Comparison of ENCODE assay signal across 14 cellular contexts in the genomic region with DNA sequence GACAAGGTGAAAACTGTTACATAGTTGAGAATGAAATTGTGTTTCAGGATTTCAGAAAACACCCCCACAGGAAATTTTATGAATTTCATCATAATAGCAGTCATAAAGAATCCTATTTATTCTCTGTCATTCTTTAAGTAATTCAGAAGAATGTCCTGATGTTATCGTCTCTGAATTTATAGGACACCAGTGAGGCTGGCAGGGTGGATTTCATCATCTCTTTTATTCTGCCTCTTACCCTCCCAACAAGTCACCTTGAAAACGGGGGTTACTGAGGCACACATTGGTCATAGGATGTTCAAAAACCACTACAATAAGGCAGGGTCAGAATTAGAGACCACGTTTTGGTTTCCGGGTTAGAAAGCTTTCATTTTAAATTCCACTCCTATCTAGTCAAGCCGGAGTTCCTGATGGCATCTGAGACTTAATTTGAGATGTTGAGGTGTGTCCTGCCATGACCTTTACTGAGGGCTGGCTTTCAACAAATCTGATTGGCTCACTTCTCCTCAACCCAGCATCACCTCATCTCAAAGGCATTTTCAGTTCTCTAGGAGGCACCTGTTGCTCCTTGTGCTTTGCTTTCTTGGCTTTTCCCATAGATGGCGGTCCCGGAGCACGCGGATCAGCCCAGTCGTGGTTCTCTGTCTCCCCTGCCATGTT.
DNase-seq lines count a peak whose midpoint lies in the region; ATAC-seq and FAIRE-seq lines count a peak whose summit lies in the region.
"Had no signal": no experiment of that assay in that cellular context is flagged by ENCODE, and none has a peak within 500 bp of the region (broad histone marks: within the 10 kb centered on the region; RNA-seq: fewer than 3 reads in every experiment).

No MANE protein-coding gene starts in this region.

- H3K36me3 Mint-ChIP-seq in activated CD8-positive, alpha-beta T cell treated with anti-CD3 and anti-CD28 coated beads, Interleukin-2, amount 10 ng/mL, durations not matched to agents 7 days and 5 days (ENCODE audit: low read depth): peaks cover 7% of the 10 kb centered on the region

- peak overlapping the region; percentile 31 for H3K27ac Mint-ChIP-seq in activated CD8-positive, alpha-beta T cell treated with anti-CD3 and anti-CD28 coated beads, Interleukin-2, amount 10 ng/mL, durations not matched to agents 7 days and 5 days
- H3K27ac Mint-ChIP-seq: B cell had no signal

- peaks cover 9% of the 10 kb centered on the region for H3K9me3 Mint-ChIP-seq in activated CD8-positive, alpha-beta T cell treated with anti-CD3 and anti-CD28 coated beads, Interleukin-2, amount 10 ng/mL, durations not matched to agents 7 days and 5 days (ENCODE audit: insufficient read depth)

- no peak for FAIRE-seq in urothelium cell line (lab: Jason Lieb, UNC)
- FAIRE-seq: kidney had no signal

- no peak overlapping the region for H3K4me3 Mint-ChIP-seq in activated CD8-positive, alpha-beta T cell treated with anti-CD3 and anti-CD28 coated beads, Interleukin-2, amount 10 ng/mL, durations not matched to agents 7 days and 5 days
- H3K4me3 Mint-ChIP-seq: B cell had no signal

- CTCF ChIA-PET in activated CD8-positive, alpha-beta T cell treated with anti-CD3 and anti-CD28 coated beads, Interleukin-2, amount 10 ng/mL, durations not matched to agents 7 days and 5 days (lab: Charles Lee): no interaction called here

- H3K4me1 Mint-ChIP-seq in activated CD8-positive, alpha-beta T cell treated with anti-CD3 and anti-CD28 coated beads, Interleukin-2, amount 10 ng/mL, durations not matched to agents 7 days and 5 days (ENCODE audit: low read depth): peaks cover 23% of the 10 kb centered on the region

- H3K27me3 Mint-ChIP-seq in activated CD8-positive, alpha-beta T cell treated with anti-CD3 and anti-CD28 coated beads, Interleukin-2, amount 10 ng/mL, durations not matched to agents 7 days and 5 days (ENCODE audit: low read depth): no peaks in the 10 kb centered on the region

- POLR2A ChIA-PET in activated CD8-positive, alpha-beta T cell treated with anti-CD3 and anti-CD28 coated beads, Interleukin-2, amount 10 ng/mL, durations not matched to agents 7 days and 5 days (lab: Charles Lee): no interaction called here

- DNase-seq in stimulated activated CD4-positive, alpha-beta T cell treated with anti-CD3 and anti-CD28 coated beads, Interleukin-1b, Interleukin-23, amount 100 ng/mL, for 48 hours: peak; percentile 31
- no peak for DNase-seq in stimulated activated CD4-positive, alpha-beta T cell treated with anti-CD3 and anti-CD28 coated beads, Interleukin-4, amount 100 ng/mL, for 1 hour
- DNase-seq in activated CD8-positive, alpha-beta T cell treated with anti-CD3 and anti-CD28 coated beads, Interleukin-2, amount 10 ng/mL, durations not matched to agents 7 days and 5 days: no peak
- DNase-seq in glomerular visceral epithelial cell (ENCODE audit: extremely low spot score) (peak; percentile 99), urothelium cell line (ENCODE audit: low spot score) (peak; percentile 85), NCI-H2081 treated with DMSO at 0.1 percent for 48 hours (lab: John Stamatoyannopoulos, UW) (no peak), medulla oblongata (ENCODE audit: extremely low spot score) (no peak)
- DNase-seq in activated CD8-positive, alpha-beta memory T cell treated with anti-CD3 and anti-CD28 coated beads for 24 hours: no peak
- DNase-seq: activated effector memory CD4-positive, alpha-beta T cell treated with Interleukin-2 at 50 U/mL for 16 hours; effector memory CD4-positive, alpha-beta T cell; kidney; NCI-H1930; stimulated activated CD4-positive, alpha-beta T cell treated with anti-CD3 and anti-CD28 coated beads, Interleukin-12 subunit alpha, Interleukin-12 subunit beta, amount 100 ng/mL, for 4 hours had no signal

- ATAC-seq in activated CD8-positive, alpha-beta T cell treated with anti-CD3 and anti-CD28 coated beads, Interleukin-2, amount 10 ng/mL, durations not matched to agents 7 days and 5 days: peak; percentile 44

Comparison
In these comparisons a context has a peak if more than half of its experiments do, and no peak if none do; other contexts are left out.
1. DNase-seq: peak in stimulated activated CD4-positive, alpha-beta T cell treated with anti-CD3 and anti-CD28 coated beads, Interleukin-1b, Interleukin-23, amount 100 ng/mL, for 48 hours (single experiment), glomerular visceral epithelial cell (single experiment) and urothelium cell line (single experiment); none in stimulated activated CD4-positive, alpha-beta T cell treated with anti-CD3 and anti-CD28 coated beads, Interleukin-4, amount 100 ng/mL, for 1 hour (single experiment), activated CD8-positive, alpha-beta T cell treated with anti-CD3 and anti-CD28 coated beads, Interleukin-2, amount 10 ng/mL, durations not matched to agents 7 days and 5 days (single experiment), NCI-H2081 treated with DMSO at 0.1 percent for 48 hours (single experiment), medulla oblongata (single experiment) and activated CD8-positive, alpha-beta memory T cell treated with anti-CD3 and anti-CD28 coated beads for 24 hours (single experiment).